ENCODE assay signal across 20 cellular contexts in genomic region chr10:1589257-1589656, GRCh38.
A peak's percentile ranks its signal among the peaks of the same experiment; 100 is the strongest.
DNase-seq lines count a peak whose midpoint lies in the region; ATAC-seq, FAIRE-seq and TF ChIP-seq lines count a peak whose summit lies in the region.
"Had no signal": no experiment of that assay in that cellular context is flagged by ENCODE, and none has a peak within 500 bp of the region (broad histone marks: within the 10 kb centered on the region; RNA-seq: fewer than 3 reads in every experiment).

No MANE protein-coding gene starts in this region.

- WGBS in H9 (ENCODE audit: extremely low coverage, insufficient read length, low lambda C conversion rate), result no CpG with 5 or more reads among the region's 17 CpGs

- FAIRE-seq in kidney (lab: Jason Lieb, UNC), result no peak
- FAIRE-seq: A204.1, G401.6, GM12891, H1 had no signal

- no peak overlapping the region for H3K27ac Mint-ChIP-seq in H9
- H3K27ac Mint-ChIP-seq in stimulated activated effector memory CD8-positive, alpha-beta T cell treated with anti-CD3 and anti-CD28 coated beads, Interleukin-12 subunit alpha, Interleukin-12 subunit beta, amount 100 ng/mL, for 72 hours, result no peak overlapping the region
- H3K27ac Mint-ChIP-seq: CD4-positive, CD25-positive, alpha-beta regulatory T cell; CD8-positive, alpha-beta memory T cell had no signal

- H2BK15ac ChIP-seq in H9 (ENCODE audit: low read depth, low read length), result no peak overlapping the region

- no peak overlapping the region for H3K4ac ChIP-seq in H9 (ENCODE audit: low read depth, low read length)

- H3K14ac ChIP-seq in H9 (ENCODE audit: insufficient read depth, low read length), result no peak overlapping the region

- no peaks in the 10 kb centered on the region for H3K79me1 ChIP-seq in H9 (ENCODE audit: insufficient read depth, low read depth, low read length, poor library complexity, severe bottlenecking)

- H3K36me3 ChIP-seq in Peyer's patch, result no peaks in the 10 kb centered on the region
- no peaks in the 10 kb centered on the region for H3K36me3 ChIP-seq in kidney (ENCODE audit: control insufficient read depth in 1 of 2, insufficient read depth in 2 of 2, low read length in 2 of 2)
- H3K36me3 ChIP-seq: BE2C had no signal

- H3T11ph ChIP-seq in H9 (ENCODE audit: low read length), result no peak overlapping the region

- H3K27me3 Mint-ChIP-seq in H9 (ENCODE audit: low read depth), result peaks cover 12% of the 10 kb centered on the region
- H3K27me3 Mint-ChIP-seq: CD4-positive, CD25-positive, alpha-beta regulatory T cell had no signal

- H4K8ac ChIP-seq in H9 (replicated peaks; ENCODE audit: insufficient read length, low read depth, low read length), result no peak overlapping the region

- H3K79me2 ChIP-seq in H9 (ENCODE audit: insufficient read depth, low read length), result no peaks in the 10 kb centered on the region

- DNase-seq in H9 (peak; percentile 8), Peyer's patch (peak in 2 of 3 donors; percentile 35 to 43), kidney (peak; percentile 67), NCI-H526 (lab: John Stamatoyannopoulos, UW) (no peak), DMS153 treated with DMSO at 0.1 percent for 48 hours (lab: John Stamatoyannopoulos, UW; ENCODE audit: unreplicated experiment) (no peak), GM19238 (ENCODE audit: insufficient read length, low spot score) (no peak)
- DNase-seq in stimulated activated effector memory CD8-positive, alpha-beta T cell treated with anti-CD3 and anti-CD28 coated beads, Interleukin-12 subunit alpha, Interleukin-12 subunit beta, amount 100 ng/mL, for 72 hours (ENCODE audit: low spot score in 2 of 2), result no peak
- DNase-seq: ACHN; BE2C; C1 segment of cervical spinal cord; CD4-positive, CD25-positive, alpha-beta regulatory T cell; CD8-positive, alpha-beta memory T cell; COR-L47; DMS 273 treated with DMSO at 0.1 percent for 48 hours; HCEC 1CT had no signal

- no peaks in the 10 kb centered on the region for H3K4me1 ChIP-seq in H9 (ENCODE audit: insufficient read depth, low read length)
- no peaks in the 10 kb centered on the region for H3K4me1 ChIP-seq in Peyer's patch
- no peaks in the 10 kb centered on the region for H3K4me1 ChIP-seq in kidney (ENCODE audit: control insufficient read depth in 1 of 2, insufficient read depth in 1 of 2, low read depth in 1 of 2, low read length in 2 of 2)
- H3K4me1 ChIP-seq: BE2C had no signal

- H3K36me3 Mint-ChIP-seq in H9 (ENCODE audit: insufficient read depth in 1 of 3, low read depth in 3 of 3), result peaks cover 0 to 5% (median 0%) of the 10 kb centered on the region in 3 experiments; a peak in 5 of 7 replicates
- no peaks in the 10 kb centered on the region for H3K36me3 Mint-ChIP-seq in stimulated activated effector memory CD8-positive, alpha-beta T cell treated with anti-CD3 and anti-CD28 coated beads, Interleukin-12 subunit alpha, Interleukin-12 subunit beta, amount 100 ng/mL, for 72 hours
- H3K36me3 Mint-ChIP-seq: CD4-positive, CD25-positive, alpha-beta regulatory T cell had no signal

- no peak overlapping the region for H3K4me2 ChIP-seq in H9 (ENCODE audit: insufficient read depth, insufficient read length, low read length)

- H3K9me3 ChIP-seq in H9 (ENCODE audit: control insufficient read depth, low read depth, low read length) (no peaks in the 10 kb centered on the region), Peyer's patch (no peaks in the 10 kb centered on the region), kidney (ENCODE audit: control insufficient read depth in 1 of 2, low read length in 2 of 2) (no peaks in the 10 kb centered on the region)
- H3K9me3 ChIP-seq: BE2C had no signal

- H2BK5ac ChIP-seq in H9 (ENCODE audit: insufficient read length, low read length), result no peak overlapping the region

- H3K4me3 ChIP-seq in Peyer's patch, result no peak overlapping the region
- H3K4me3 ChIP-seq in kidney (ENCODE audit: low read length in 2 of 2), result no peak overlapping the region

- H3K18ac ChIP-seq in H9 (ENCODE audit: insufficient read length, low read depth, low read length), result no peak overlapping the region

- TF ChIP-seq CTCF in H9 (conservative IDR thresholded peaks at IDR 0.05) (no peak), Peyer's patch (IDR thresholded peaks at IDR 0.05) (no peak), kidney (IDR thresholded peaks at IDR 0.05; ENCODE audit: borderline replicate concordance, extremely low read depth, insufficient read depth) (no peak)

- H3K9ac ChIP-seq in H9 (ENCODE audit: extremely low read depth, insufficient read length, low read length) (no peak overlapping the region), kidney (ENCODE audit: low read length in 2 of 2) (no peak overlapping the region)

- H4K5ac ChIP-seq in H9 (ENCODE audit: insufficient read length, low read depth, low read length), result no peak overlapping the region

- intact Hi-C loops in kidney (cut with DNase I), result no loop called here

- no peaks in the 10 kb centered on the region for H3K23me2 ChIP-seq in H9 (ENCODE audit: insufficient read length, low read depth, low read length, poor library complexity, severe bottlenecking)

- H3K56ac ChIP-seq in H9 (ENCODE audit: insufficient read length, low read depth, low read length), result no peak overlapping the region

- TF ChIP-seq POLR2A in Peyer's patch (IDR thresholded peaks at IDR 0.05), result no peak

- no peak overlapping the region for H3K4me3 Mint-ChIP-seq in H9
- H3K4me3 Mint-ChIP-seq in stimulated activated effector memory CD8-positive, alpha-beta T cell treated with anti-CD3 and anti-CD28 coated beads, Interleukin-12 subunit alpha, Interleukin-12 subunit beta, amount 100 ng/mL, for 72 hours, result no peak overlapping the region
- H3K4me3 Mint-ChIP-seq: CD4-positive, CD25-positive, alpha-beta regulatory T cell; CD8-positive, alpha-beta memory T cell had no signal

- H2BK12ac ChIP-seq in H9 (ENCODE audit: insufficient read length, low read depth, low read length), result no peak overlapping the region

- H3K9me3 Mint-ChIP-seq in H9, result peaks cover 7 to 9% of the 10 kb centered on the region in 2 experiments; a peak in 3 of 5 replicates
- no peaks in the 10 kb centered on the region for H3K9me3 Mint-ChIP-seq in stimulated activated effector memory CD8-positive, alpha-beta T cell treated with anti-CD3 and anti-CD28 coated beads, Interleukin-12 subunit alpha, Interleukin-12 subunit beta, amount 100 ng/mL, for 72 hours

- no peaks in the 10 kb centered on the region for H4K20me1 ChIP-seq in H9 (ENCODE audit: control insufficient read depth, insufficient read depth, insufficient read length)

- H3K27me3 ChIP-seq in H9 (ENCODE audit: insufficient read depth, low read length), result no peaks in the 10 kb centered on the region
- H3K27me3 ChIP-seq in Peyer's patch, result no peaks in the 10 kb centered on the region
- H3K27me3 ChIP-seq: BE2C had no signal

- no peak overlapping the region for H2AK5ac ChIP-seq in H9 (ENCODE audit: insufficient read length, low read length)

- ATAC-seq in stimulated activated effector memory CD8-positive, alpha-beta T cell treated with anti-CD3 and anti-CD28 coated beads, Interleukin-12 subunit alpha, Interleukin-12 subunit beta, amount 100 ng/mL, for 72 hours, result peak; percentile 42
- no peak for ATAC-seq in GM21717 (IDR thresholded peaks at IDR 0.05; ENCODE audit: unreplicated experiment)

- no peak overlapping the region for H4K91ac ChIP-seq in H9 (ENCODE audit: insufficient read length, low read depth, low read length)

- no peaks in the 10 kb centered on the region for H3K4me1 Mint-ChIP-seq in H9
- H3K4me1 Mint-ChIP-seq in stimulated activated effector memory CD8-positive, alpha-beta T cell treated with anti-CD3 and anti-CD28 coated beads, Interleukin-12 subunit alpha, Interleukin-12 subunit beta, amount 100 ng/mL, for 72 hours, result no peaks in the 10 kb centered on the region
- H3K4me1 Mint-ChIP-seq: CD4-positive, CD25-positive, alpha-beta regulatory T cell; CD8-positive, alpha-beta memory T cell had no signal

- no peak overlapping the region for H2BK20ac ChIP-seq in H9 (ENCODE audit: low read depth, low read length, poor library complexity, severe bottlenecking)

- H3K27ac ChIP-seq in H9 (ENCODE audit: insufficient read length, low read depth, low read length) (no peak overlapping the region), Peyer's patch (no peak overlapping the region), kidney (ENCODE audit: low read depth in 2 of 2, low read length in 2 of 2) (no peak overlapping the region)

- no peak overlapping the region for H2BK120ac ChIP-seq in H9 (ENCODE audit: low read depth, low read length, poor library complexity, severe bottlenecking)

- no peak overlapping the region for H3K23ac ChIP-seq in H9 (ENCODE audit: insufficient read length, low read depth, low read length)

- H2AFZ ChIP-seq in H9 (ENCODE audit: low read length), result no peak overlapping the region

Comparison
In these comparisons a context has a peak if more than half of its experiments do, and no peak if none do; other contexts are left out.
1. DNase-seq: peak in H9 (single experiment), Peyer's patch (2 of 3) and kidney (single experiment); none in stimulated activated effector memory CD8-positive, alpha-beta T cell treated with anti-CD3 and anti-CD28 coated beads, Interleukin-12 subunit alpha, Interleukin-12 subunit beta, amount 100 ng/mL, for 72 hours (0 of 2), NCI-H526 (0 of 2), DMS153 treated with DMSO at 0.1 percent for 48 hours (single experiment) and GM19238 (single experiment).